Comparison of ENCODE assay signal across 24 cellular contexts in genomic region chr14:91453744-91454143, GRCh38. TPM values are rescaled to one million over a fixed set of nuclear protein-coding genes. Genes with fewer than 3 reads are reported as not detected.
DNase-seq lines count a peak whose midpoint lies in the region; ATAC-seq, FAIRE-seq and TF ChIP-seq lines count a peak whose summit lies in the region.
"Had no signal": no experiment of that assay in that cellular context is flagged by ENCODE, and none has a peak within 500 bp of the region (broad histone marks: within the 10 kb centered on the region; RNA-seq: fewer than 3 reads in every experiment).

No MANE protein-coding gene starts in this region.

- no peak for DNase-seq in activated CD4-positive, alpha-beta T cell treated with anti-CD3 and anti-CD28 coated beads for 36 hours
- no peak for DNase-seq in activated CD4-positive, alpha-beta T cell treated with anti-CD3 and anti-CD28 coated beads, Interleukin-2, amount 50 U/mL, for 48 hours
- DNase-seq in HK-2 (ENCODE audit: unreplicated experiment) (peak; percentile 6), H1 (ENCODE audit: low read depth in 1 of 2, low spot score in 2 of 2) (no peak), small intestine (peak; percentile 46), activated gamma-delta T cell (lab: John Stamatoyannopoulos, UW) (no peak)
- no peak for DNase-seq in stimulated activated CD4-positive, alpha-beta T cell treated with anti-CD3 and anti-CD28 coated beads, Interleukin-2, amount 100 ng/mL, for 24 hours
- DNase-seq: ACHN; activated CD8-positive, alpha-beta memory T cell treated with anti-CD3 and anti-CD28 coated beads, Interleukin-2, amount 10 ng/mL, durations not matched to agents 7 days and 5 days; amygdala; C1 segment of cervical spinal cord; dermis blood vessel endothelial cell; GM23248; KG1; mammary epithelial cell; NCI-H1930; NCI-H510A; thyroid gland had no signal

- no peak overlapping the region for H2BK20ac ChIP-seq in H1 (ENCODE audit: low read length)

- H2BK15ac ChIP-seq in H1 (ENCODE audit: low read length): no peak overlapping the region

- peak; percentile 16 for ATAC-seq in activated CD4-positive, alpha-beta T cell treated with anti-CD3 and anti-CD28 coated beads for 36 hours
- ATAC-seq in GM18517 (IDR thresholded peaks at IDR 0.05; ENCODE audit: unreplicated experiment): no peak
- ATAC-seq: activated CD8-positive, alpha-beta memory T cell treated with anti-CD3 and anti-CD28 coated beads, Interleukin-2, amount 10 ng/mL, durations not matched to agents 7 days and 5 days had no signal

- no peaks in the 10 kb centered on the region for H3K79me1 ChIP-seq in H1 (ENCODE audit: low read depth, low read length)

- peaks cover 9 to 28% (median 17%) of the 10 kb centered on the region in 4 experiments for H3K36me3 ChIP-seq in H1 (ENCODE audit: control insufficient read depth in 2 of 4, insufficient read depth in 4 of 4, low read length in 3 of 4)
- peaks cover 8% of the 10 kb centered on the region in 2 donors for H3K36me3 ChIP-seq in small intestine (ENCODE audit: control insufficient read depth in 2 of 2, insufficient read depth in 2 of 2, low read length in 2 of 2)

- no peaks in the 10 kb centered on the region for H3K9me3 Mint-ChIP-seq in activated CD4-positive, alpha-beta T cell treated with anti-CD3 and anti-CD28 coated beads for 36 hours (ENCODE audit: low read depth)

- TF ChIP-seq POLR2A in H1 (IDR thresholded peaks at IDR 0.05; ENCODE audit: control extremely low read depth in 1 of 2, low read depth in 2 of 2, low read length in 2 of 2): no peak

- intact Hi-C loops in activated CD4-positive, alpha-beta T cell treated with anti-CD3 and anti-CD28 coated beads for 36 hours (cut with DNase I, micrococcal nuclease): no loop called here

- 89% methylated on average over 5 of the region's 5 CpGs; no CpG with 5 or more reads in 1 of the 2 experiments for WGBS in H1 (ENCODE audit: extremely low coverage in 1 of 2, insufficient coverage in 1 of 2, insufficient read length in 1 of 2, insufficient replicate concordance in 2 of 2, low coverage in 1 of 2, low lambda C conversion rate in 2 of 2, missing lambda C conversion rate in 1 of 2), 2 experiments
- WGBS in small intestine, 3 donors: 56 to 78% (median 65%) methylated on average over 5 of the region's 5 CpGs

- peaks cover 3% of the 10 kb centered on the region in 2 experiments for H4K20me1 ChIP-seq in H1 (replicated peaks in 1 of 2; ENCODE audit: control insufficient read depth in 1 of 2, insufficient read depth in 2 of 2, low read length in 2 of 2)

- H3K4me3 ChIP-seq in H1 (ENCODE audit: extremely low read depth in 1 of 4, insufficient read depth in 2 of 4, low read depth in 3 of 4, low read length in 4 of 4) (no peak overlapping the region), small intestine (ENCODE audit: low read depth in 1 of 2, low read length in 2 of 2) (no peak overlapping the region)
- H3K4me3 ChIP-seq: cardiac muscle cell, GM23248, hepatocyte, right atrium auricular region, thyroid gland had no signal

- H3K9me3 ChIP-seq in H1 (ENCODE audit: insufficient read depth in 2 of 2, low read depth in 1 of 2, low read length in 1 of 2) (no peaks in the 10 kb centered on the region), small intestine (ENCODE audit: control insufficient read depth, low read depth) (no peaks in the 10 kb centered on the region)
- H3K9me3 ChIP-seq: right atrium auricular region, thyroid gland had no signal

- H3K27ac ChIP-seq in H1 (ENCODE audit: low read depth, low read length): no peak overlapping the region
- no peak overlapping the region for H3K27ac ChIP-seq in small intestine (ENCODE audit: low read depth in 1 of 2, low read length in 1 of 2)
- H3K27ac ChIP-seq: cardiac muscle cell, GM23248, hepatocyte, right atrium auricular region, RWPE1, thyroid gland had no signal

- H3K27me3 Mint-ChIP-seq in activated CD4-positive, alpha-beta T cell treated with anti-CD3 and anti-CD28 coated beads for 36 hours: no peaks in the 10 kb centered on the region

- no peak for TF ChIP-seq EP300 in H1 (IDR thresholded peaks at IDR 0.05; ENCODE audit: borderline replicate concordance in 1 of 2, low read depth in 2 of 2, low read length in 2 of 2)

- peaks cover 26% of the 10 kb centered on the region for H3K4me1 Mint-ChIP-seq in activated CD4-positive, alpha-beta T cell treated with anti-CD3 and anti-CD28 coated beads for 36 hours

- no peak for TF ChIP-seq CTCF in H1 (IDR thresholded peaks at IDR 0.05; ENCODE audit: control extremely low read depth in 1 of 3, insufficient read depth in 1 of 3, low read depth in 1 of 3, low read length in 3 of 3)

- H3K4me3 Mint-ChIP-seq in activated CD4-positive, alpha-beta T cell treated with anti-CD3 and anti-CD28 coated beads for 36 hours: no peak overlapping the region
- H3K4me3 Mint-ChIP-seq: activated CD8-positive, alpha-beta memory T cell treated with anti-CD3 and anti-CD28 coated beads, Interleukin-2, amount 10 ng/mL, durations not matched to agents 7 days and 5 days had no signal

- H4K5ac ChIP-seq in H1 (ENCODE audit: insufficient read length, low read depth, low read length): no peak overlapping the region

- H2BK12ac ChIP-seq in H1 (ENCODE audit: low read depth, low read length): no peak overlapping the region

- H3K4me1 ChIP-seq in H1 (replicated peaks in 1 of 4; ENCODE audit: control insufficient read depth in 3 of 4, insufficient read depth in 4 of 4, low read length in 3 of 4) (no peaks in the 10 kb centered on the region), small intestine (ENCODE audit: control insufficient read depth in 2 of 2, insufficient read depth in 1 of 2, low read depth in 1 of 2, low read length in 1 of 2) (no peaks in the 10 kb centered on the region)
- H3K4me1 ChIP-seq: right atrium auricular region, thyroid gland had no signal

- CTCF ChIA-PET in activated CD4-positive, alpha-beta T cell treated with anti-CD3 and anti-CD28 coated beads for 36 hours (lab: Charles Lee): interaction anchor here (0.6 to 1.8 kb wide), 3 partner anchors 9 to 130 kb away, joined by 3 to 6 read pairs (median 3); no protein-coding TSS in a partner anchor
- CTCF ChIA-PET in H1 (lab: Charles Lee; ENCODE audit: partially characterized antibody): interaction anchor here (1.1 to 1.2 kb wide), 3 partner anchors 12 to 99 kb away, joined by 3 to 5 read pairs (median 3); no protein-coding TSS in a partner anchor

- no peak overlapping the region for H3K23ac ChIP-seq in H1 (ENCODE audit: insufficient read length)

- H3K4me2 ChIP-seq in H1 (ENCODE audit: insufficient read depth in 1 of 2, low read depth in 2 of 2, low read length in 2 of 2): no peak overlapping the region
- H3K4me2 ChIP-seq: hepatocyte had no signal

- H2BK5ac ChIP-seq in H1 (ENCODE audit: low read depth, low read length): no peak overlapping the region

- H3K14ac ChIP-seq in H1 (ENCODE audit: insufficient read length): no peak overlapping the region

- H3K4ac ChIP-seq in H1 (replicated peaks; ENCODE audit: insufficient read length, low read depth, low read length): no peak overlapping the region

- H4K91ac ChIP-seq in H1 (replicated peaks; ENCODE audit: insufficient read length, low read length): no peak overlapping the region

- no peaks in the 10 kb centered on the region for H3K79me2 ChIP-seq in H1 (ENCODE audit: control insufficient read depth in 1 of 2, insufficient read depth in 2 of 2, low read length in 2 of 2)
- H3K79me2 ChIP-seq: hepatocyte had no signal

- H3K27me3 ChIP-seq in H1 (replicated peaks in 1 of 4; ENCODE audit: control insufficient read depth in 3 of 4, extremely low read depth in 1 of 4, insufficient read depth in 3 of 4, low read length in 3 of 4) (no peaks in the 10 kb centered on the region), small intestine (ENCODE audit: control insufficient read depth in 2 of 2, insufficient read depth in 2 of 2, low read length in 2 of 2) (no peaks in the 10 kb centered on the region)
- H3K27me3 ChIP-seq: cardiac muscle cell, hepatocyte, right atrium auricular region, thyroid gland had no signal

- H3K23me2 ChIP-seq in H1 (ENCODE audit: low read depth, low read length): no peaks in the 10 kb centered on the region; the same call in 1 of the 2 replicates

- FAIRE-seq in H1 (lab: Jason Lieb, UNC) (no peak), small intestine (lab: Jason Lieb, UNC) (no peak)
- FAIRE-seq: islet of Langerhans had no signal

- no peak overlapping the region for H3K27ac Mint-ChIP-seq in activated CD4-positive, alpha-beta T cell treated with anti-CD3 and anti-CD28 coated beads for 36 hours
- H3K27ac Mint-ChIP-seq: activated CD8-positive, alpha-beta memory T cell treated with anti-CD3 and anti-CD28 coated beads, Interleukin-2, amount 10 ng/mL, durations not matched to agents 7 days and 5 days had no signal

- H4K8ac ChIP-seq in H1 (ENCODE audit: extremely low read depth, insufficient read depth, low read length): no peak overlapping the region

- no peak overlapping the region for H3K9ac ChIP-seq in H1 (replicated peaks in 1 of 4; ENCODE audit: extremely low read depth in 1 of 4, low read depth in 3 of 4, low read length in 3 of 4)
- H3K9ac ChIP-seq: GM23248 had no signal

- H2AK5ac ChIP-seq in H1 (ENCODE audit: low read depth, low read length): no peak overlapping the region

- no peak overlapping the region for H2AFZ ChIP-seq in H1 (ENCODE audit: low read length)
- H2AFZ ChIP-seq: GM23248, hepatocyte had no signal

- no peak overlapping the region for H3K56ac ChIP-seq in H1 (replicated peaks; ENCODE audit: insufficient read length, low read depth, low read length)

- H2BK120ac ChIP-seq in H1 (replicated peaks; ENCODE audit: low read depth, low read length): no peak overlapping the region

- POLR2A ChIA-PET in activated CD4-positive, alpha-beta T cell treated with anti-CD3 and anti-CD28 coated beads for 36 hours (lab: Charles Lee): no interaction called here
- POLR2A ChIA-PET in H1 (lab: Charles Lee; ENCODE audit: partially characterized antibody): interaction anchor here (0.8 to 1.8 kb wide), 6 partner anchors 9 to 125 kb away, joined by 3 to 7 read pairs (median 3); partner anchors contain the start of gene PPP4R3A

- TF ChIP-seq RAD21 in H1 (IDR thresholded peaks at IDR 0.05 in 1 of 2, conservative IDR thresholded peaks at IDR 0.05 in 1 of 2; ENCODE audit: low read depth in 2 of 2, low read length in 2 of 2): no peak

- no peak overlapping the region for H3K18ac ChIP-seq in H1 (ENCODE audit: extremely low read depth, low read length)

- H3K36me3 Mint-ChIP-seq in activated CD4-positive, alpha-beta T cell treated with anti-CD3 and anti-CD28 coated beads for 36 hours (ENCODE audit: low read depth): peaks cover 34% of the 10 kb centered on the region

RNA-seq across cellular contexts. Expression of gene CCDC88C, which starts 36.1 kb away (rescaled TPM):
- total RNA-seq in activated CD4-positive, alpha-beta T cell treated with anti-CD3 and anti-CD28 coated beads for 36 hours: 10 to 100 TPM; 73.7 to 82.8 TPM
- total RNA-seq in H1 (2021; fragmentation: NEBNext Ultra II Directional; extraction: Animal tissue kit (Norgen Biotek cat#: 25700)): 55.4 and 57.7 TPM in 2 replicates
- 10.3 and 19.5 TPM in 2 replicates for polyA plus RNA-seq in H1 (2011; rRNA removed)
- polyA plus RNA-seq in H1 (2011; cell fraction: cytosol; rRNA removed): 17.7 TPM
- polyA plus RNA-seq in H1 (2011; cell fraction: nucleus; rRNA removed): 46.9 TPM
- polyA plus RNA-seq in H1 (2012, experiment 1 of 2): 23.7 to 30.8 TPM (median 27.7 TPM) in 4 replicates
- polyA plus RNA-seq in H1 (2012, experiment 2 of 2): 10.5 TPM
- 23.3 TPM for polyA plus RNA-seq in H1 (2013, experiment 1 of 2)
- 22.6 TPM for polyA plus RNA-seq in H1 (2013, experiment 2 of 2)
- polyA minus RNA-seq in H1 (2011; rRNA and poly(A)+ RNA removed): 41.4 and 42.2 TPM in 2 replicates
- 27.2 TPM for polyA minus RNA-seq in H1 (2011; cell fraction: cytosol; rRNA and poly(A)+ RNA removed)
- 64.1 TPM for polyA minus RNA-seq in H1 (2011; cell fraction: nucleus; rRNA and poly(A)+ RNA removed)
- 10 to 100 TPM; 13.2 to 20.5 (median 16.1) TPM for polyA plus RNA-seq in small intestine
- total RNA-seq: GM23248 had no signal
- polyA plus RNA-seq: GM23248 had no signal

RNA-seq across cellular contexts. Expression of gene PPP4R3A, which starts 56.4 kb away (rescaled TPM):
- 100 to 1,000 TPM; 105 to 122 TPM for total RNA-seq in activated CD4-positive, alpha-beta T cell treated with anti-CD3 and anti-CD28 coated beads for 36 hours
- 116 and 122 TPM in 2 replicates for total RNA-seq in H1 (2021; fragmentation: NEBNext Ultra II Directional; extraction: Animal tissue kit (Norgen Biotek cat#: 25700))
- polyA plus RNA-seq in H1 (2011; rRNA removed) (30.2 and 31.7 TPM in 2 replicates), small intestine (10 to 100 TPM; 55.9 to 78.5 (median 57.5) TPM)
- polyA plus RNA-seq in H1 (2011; cell fraction: cytosol; rRNA removed): 43.9 TPM
- 28.6 TPM for polyA plus RNA-seq in H1 (2011; cell fraction: nucleus; rRNA removed)
- polyA plus RNA-seq in H1 (2012, experiment 1 of 2): 79.0 to 97.3 TPM (median 92.1 TPM) in 4 replicates
- 7.4 TPM for polyA plus RNA-seq in H1 (2012, experiment 2 of 2)
- 61.9 TPM for polyA plus RNA-seq in H1 (2013, experiment 1 of 2)
- polyA plus RNA-seq in H1 (2013, experiment 2 of 2): 59.9 TPM
- polyA minus RNA-seq in H1 (2011; rRNA and poly(A)+ RNA removed): 51.4 and 51.8 TPM in 2 replicates
- 59.7 TPM for polyA minus RNA-seq in H1 (2011; cell fraction: cytosol; rRNA and poly(A)+ RNA removed)
- 54.8 TPM for polyA minus RNA-seq in H1 (2011; cell fraction: nucleus; rRNA and poly(A)+ RNA removed)

Comparison
In these comparisons a context has a peak if more than half of its experiments do, and no peak if none do; other contexts are left out.
1. DNase-seq: peak in HK-2 (single experiment) and small intestine (single experiment); none in activated CD4-positive, alpha-beta T cell treated with anti-CD3 and anti-CD28 coated beads for 36 hours (single experiment), activated CD4-positive, alpha-beta T cell treated with anti-CD3 and anti-CD28 coated beads, Interleukin-2, amount 50 U/mL, for 48 hours (0 of 2), H1 (0 of 2), activated gamma-delta T cell (single experiment) and stimulated activated CD4-positive, alpha-beta T cell treated with anti-CD3 and anti-CD28 coated beads, Interleukin-2, amount 100 ng/mL, for 24 hours (0 of 2).